In the genomic region with DNA sequence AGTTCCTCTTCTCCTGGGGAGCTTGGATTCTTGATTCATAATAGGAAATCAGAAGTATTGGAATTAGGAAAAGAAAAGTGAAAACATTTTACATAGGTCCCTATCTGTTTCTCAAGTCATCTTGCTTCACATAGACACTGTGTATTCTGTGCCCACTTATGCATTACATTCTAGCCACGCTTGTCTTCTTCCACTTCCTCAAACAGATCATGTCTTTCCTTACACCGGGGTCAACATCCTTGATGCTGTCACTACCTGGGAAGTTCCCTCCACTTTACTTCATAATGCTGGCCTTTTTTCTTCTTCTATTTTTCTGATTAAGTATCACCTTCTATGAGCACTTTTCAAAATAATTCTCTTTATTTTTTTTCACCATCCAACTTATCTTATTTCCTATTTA, we compare ENCODE assay signal across 23 cellular contexts.
DNase-seq lines count a peak whose midpoint lies in the region; ATAC-seq, FAIRE-seq and TF ChIP-seq lines count a peak whose summit lies in the region.
"Had no signal": no experiment of that assay in that cellular context is flagged by ENCODE, and none has a peak within 500 bp of the region (broad histone marks: within the 10 kb centered on the region; RNA-seq: fewer than 3 reads in every experiment).

No MANE protein-coding gene starts in this region.

- CTCF ChIA-PET in GM10248 (lab: Yijun Ruan, JAX): no interaction called here
- CTCF ChIA-PET in GM12878 (lab: Yijun Ruan, JAX): no interaction called here

- peak; percentile 5 for DNase-seq in GM10248 (ENCODE audit: extremely low spot score)
- DNase-seq in GM12878 (ENCODE audit: low read depth, low spot score): no peak
- DNase-seq in small intestine: no peak
- no peak for DNase-seq in activated naive CD8-positive, alpha-beta T cell treated with anti-CD3 and anti-CD28 coated beads for 36 hours
- no peak for DNase-seq in naive thymus-derived CD8-positive, alpha-beta T cell
- DNase-seq: 8988T; Calu3; CD8-positive, alpha-beta T cell; DMS79 treated with DMSO at 0.1 percent for 48 hours; GF-D8; GOT3; H7; HFFc6; Karpas-422; KBM-7 had no signal

- H3K4me1 Mint-ChIP-seq in activated naive CD8-positive, alpha-beta T cell treated with anti-CD3 and anti-CD28 coated beads for 36 hours: no peaks in the 10 kb centered on the region
- no peaks in the 10 kb centered on the region for H3K4me1 Mint-ChIP-seq in naive thymus-derived CD8-positive, alpha-beta T cell
- H3K4me1 Mint-ChIP-seq: CD14-positive monocyte, IgD-negative memory B cell had no signal

- H3K4me3 ChIP-seq in GM12878 (no peak overlapping the region), small intestine (ENCODE audit: low read depth in 1 of 2, low read length in 2 of 2) (no peak overlapping the region)
- H3K4me3 ChIP-seq: BLaER1 had no signal

- ATAC-seq in GM18868 (IDR thresholded peaks at IDR 0.05; ENCODE audit: unreplicated experiment) (peak; percentile 37), HG02885 (IDR thresholded peaks at IDR 0.05; ENCODE audit: poor library complexity, unreplicated experiment) (peak; percentile 27), GM12878 (peak; percentile 43)
- ATAC-seq in naive thymus-derived CD8-positive, alpha-beta T cell: no peak
- ATAC-seq: CD8-positive, alpha-beta T cell; HCT116; HepG2 had no signal

- TF ChIP-seq RAD21 in GM12878 (IDR thresholded peaks at IDR 0.05; ENCODE audit: insufficient read depth, low read depth, low read length): no peak

- POLR2A ChIA-PET in GM10248 (lab: Yijun Ruan, JAX): no interaction called here
- POLR2A ChIA-PET in GM12878 (lab: Charles Lee): no interaction called here
- POLR2A ChIA-PET in naive thymus-derived CD8-positive, alpha-beta T cell (lab: Charles Lee): no interaction called here

- intact Hi-C loops in GM12878 (cut with micrococcal nuclease; ENCODE audit: unreplicated experiment): loop anchor here (5.0 kb wide), 1 partner anchor 50 kb away; no protein-coding TSS in a partner anchor

- H3K9me3 ChIP-seq in GM12878 (replicated peaks; ENCODE audit: control insufficient read depth, insufficient read depth, low read length) (no peaks in the 10 kb centered on the region), small intestine (ENCODE audit: control insufficient read depth, low read depth) (no peaks in the 10 kb centered on the region)
- H3K9me3 ChIP-seq: BLaER1 had no signal

- no peak overlapping the region for H3K27ac Mint-ChIP-seq in activated naive CD8-positive, alpha-beta T cell treated with anti-CD3 and anti-CD28 coated beads for 36 hours
- no peak overlapping the region for H3K27ac Mint-ChIP-seq in naive thymus-derived CD8-positive, alpha-beta T cell
- H3K27ac Mint-ChIP-seq: CD14-positive monocyte; CD8-positive, alpha-beta T cell; HFFc6; IgD-negative memory B cell had no signal

- no peak overlapping the region for H3K4me2 ChIP-seq in GM12878 (ENCODE audit: control insufficient read depth, insufficient read depth)
- H3K4me2 ChIP-seq: BLaER1 had no signal

- TF ChIP-seq POLR2A in GM12878 (IDR thresholded peaks at IDR 0.05; ENCODE audit: low read depth, low read length): no peak

- H3K4me1 ChIP-seq in GM12878 (ENCODE audit: control insufficient read depth, insufficient read depth, low read length) (peaks cover 20% of the 10 kb centered on the region), small intestine (ENCODE audit: control insufficient read depth in 2 of 2, insufficient read depth in 1 of 2, low read depth in 1 of 2, low read length in 1 of 2) (no peaks in the 10 kb centered on the region)

- no peaks in the 10 kb centered on the region for H3K36me3 ChIP-seq in GM12878 (ENCODE audit: control insufficient read depth in 2 of 2, insufficient read depth in 2 of 2, low read length in 1 of 2)
- H3K36me3 ChIP-seq in small intestine (ENCODE audit: control insufficient read depth in 2 of 2, insufficient read depth in 2 of 2, low read length in 2 of 2): no peaks in the 10 kb centered on the region
- H3K36me3 ChIP-seq: BLaER1 had no signal

- no peak for TF ChIP-seq CTCF in GM10248 (IDR thresholded peaks at IDR 0.05; ENCODE audit: control extremely low read depth, extremely low read depth, low read depth, missing control alignments)
- no peak for TF ChIP-seq CTCF in GM12878 (IDR thresholded peaks at IDR 0.05 in 2 of 3, conservative IDR thresholded peaks at IDR 0.05 in 1 of 3; ENCODE audit: control insufficient read depth in 2 of 3, extremely low read depth in 1 of 3, insufficient read depth in 1 of 3, low read depth in 3 of 3, low read length in 3 of 3)

- H2AFZ ChIP-seq in GM12878 (ENCODE audit: control insufficient read depth, low read depth, low read length): no peak overlapping the region

- H3K27me3 ChIP-seq in GM12878 (replicated peaks in 1 of 2; ENCODE audit: control insufficient read depth in 2 of 2, insufficient read depth in 2 of 2, low read length in 1 of 2) (no peaks in the 10 kb centered on the region), small intestine (ENCODE audit: control insufficient read depth in 2 of 2, insufficient read depth in 2 of 2, low read length in 2 of 2) (no peaks in the 10 kb centered on the region)
- H3K27me3 ChIP-seq: BLaER1 had no signal

- no peak overlapping the region for H3K4me3 Mint-ChIP-seq in activated naive CD8-positive, alpha-beta T cell treated with anti-CD3 and anti-CD28 coated beads for 36 hours
- H3K4me3 Mint-ChIP-seq in naive thymus-derived CD8-positive, alpha-beta T cell: no peak overlapping the region
- H3K4me3 Mint-ChIP-seq: CD14-positive monocyte; CD8-positive, alpha-beta T cell; HFFc6; IgD-negative memory B cell had no signal

- H4K20me1 ChIP-seq in GM12878 (ENCODE audit: control insufficient read depth, insufficient read depth): no peaks in the 10 kb centered on the region
- H4K20me1 ChIP-seq: BLaER1 had no signal

- in situ Hi-C loops in GM12878 (cut with MboI): no loop called here

- WGBS in GM12878 (ENCODE audit: insufficient coverage, insufficient replicate concordance, low lambda C conversion rate, missing lambda C conversion rate): 0% methylated on average over 2 of the region's 2 CpGs
- WGBS in small intestine, 3 donors: 48 to 66% (median 64%) methylated on average over 2 of the region's 2 CpGs

- H3K9me3 Mint-ChIP-seq in activated naive CD8-positive, alpha-beta T cell treated with anti-CD3 and anti-CD28 coated beads for 36 hours: peaks cover 11% of the 10 kb centered on the region
- peaks cover 8 to 73% (median 26%) of the 10 kb centered on the region in 9 donors for H3K9me3 Mint-ChIP-seq in naive thymus-derived CD8-positive, alpha-beta T cell

- H3K27me3 Mint-ChIP-seq in activated naive CD8-positive, alpha-beta T cell treated with anti-CD3 and anti-CD28 coated beads for 36 hours: no peaks in the 10 kb centered on the region
- H3K27me3 Mint-ChIP-seq in naive thymus-derived CD8-positive, alpha-beta T cell: no peaks in the 10 kb centered on the region
- H3K27me3 Mint-ChIP-seq: IgD-negative memory B cell had no signal

- H3K36me3 Mint-ChIP-seq in activated naive CD8-positive, alpha-beta T cell treated with anti-CD3 and anti-CD28 coated beads for 36 hours: no peaks in the 10 kb centered on the region
- peaks cover 0 to 22% (median 0%) of the 10 kb centered on the region in 3 donors for H3K36me3 Mint-ChIP-seq in naive thymus-derived CD8-positive, alpha-beta T cell
- H3K36me3 Mint-ChIP-seq: CD14-positive monocyte; CD8-positive, alpha-beta T cell; IgD-negative memory B cell had no signal

- FAIRE-seq in GM12878 (lab: Jason Lieb, UNC): peak; percentile 44
- FAIRE-seq in small intestine (lab: Jason Lieb, UNC): no peak
- FAIRE-seq: GM18507, HepG2 had no signal

- RAD21 ChIA-PET in GM12878 (lab: Charles Lee; ENCODE audit: unreplicated experiment): interaction anchor here (0.8 kb wide), 1 partner anchor 50 kb away, joined by 4 read pairs; no protein-coding TSS in a partner anchor

- TF ChIP-seq EP300 in GM12878 (IDR thresholded peaks at IDR 0.05; ENCODE audit: borderline replicate concordance in 1 of 2, control insufficient read depth in 1 of 2, low read depth in 2 of 2, low read length in 2 of 2): no peak

- no peaks in the 10 kb centered on the region for H3K79me2 ChIP-seq in GM12878 (ENCODE audit: control insufficient read depth, insufficient read depth, low read length)

- no peak overlapping the region for H3K9ac ChIP-seq in GM12878 (ENCODE audit: control insufficient read depth, insufficient read depth, low read length)
- H3K9ac ChIP-seq: BLaER1 had no signal

- H3K27ac ChIP-seq in GM12878 (ENCODE audit: control insufficient read depth, insufficient read depth): no peak overlapping the region
- H3K27ac ChIP-seq in small intestine (ENCODE audit: low read depth in 1 of 2, low read length in 1 of 2): no peak overlapping the region
- H3K27ac ChIP-seq: BLaER1 had no signal

- SMC1A ChIA-PET in GM12878 (lab: Charles Lee; ENCODE audit: uncharacterized antibody, unreplicated experiment): no interaction called here

- no TSS peak for BruUV-seq in GM12878 (replicated peaks; lab: Mats Ljungman, UMichigan)

TF ChIP-seq in GM12878, 131 proteins besides CTCF, POLR2A, EP300 and RAD21 (continues in another document):
- peak; percentile 46; the same call in 1 of the 2 replicates for TF ChIP-seq ATF7 (IDR thresholded peaks at IDR 0.05; ENCODE audit: low read depth)
- TF ChIP-seq KDM1A (IDR thresholded peaks at IDR 0.05; ENCODE audit: borderline replicate concordance): no peak
- peak in 1 of 2 experiments; percentile 22; a peak in 1 of 4 replicates for TF ChIP-seq IKZF2 (IDR thresholded peaks at IDR 0.05)
- TF ChIP-seq, protein P1, sequence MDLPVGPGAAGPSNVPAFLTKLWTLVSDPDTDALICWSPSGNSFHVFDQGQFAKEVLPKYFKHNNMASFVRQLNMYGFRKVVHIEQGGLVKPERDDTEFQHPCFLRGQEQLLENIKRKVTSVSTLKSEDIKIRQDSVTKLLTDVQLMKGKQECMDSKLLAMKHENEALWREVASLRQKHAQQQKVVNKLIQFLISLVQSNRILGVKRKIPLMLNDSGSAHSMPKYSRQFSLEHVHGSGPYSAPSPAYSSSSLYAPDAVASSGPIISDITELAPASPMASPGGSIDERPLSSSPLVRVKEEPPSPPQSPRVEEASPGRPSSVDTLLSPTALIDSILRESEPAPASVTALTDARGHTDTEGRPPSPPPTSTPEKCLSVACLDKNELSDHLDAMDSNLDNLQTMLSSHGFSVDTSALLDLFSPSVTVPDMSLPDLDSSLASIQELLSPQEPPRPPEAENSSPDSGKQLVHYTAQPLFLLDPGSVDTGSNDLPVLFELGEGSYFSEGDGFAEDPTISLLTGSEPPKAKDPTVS (IDR thresholded peaks at IDR 0.05; ENCODE audit: low read depth, low read length): no peak

Comparison
In these comparisons a context has a peak if more than half of its experiments do, and no peak if none do; other contexts are left out.
1. ATAC-seq: peak in GM18868 (single experiment), HG02885 (single experiment) and GM12878 (single experiment); none in naive thymus-derived CD8-positive, alpha-beta T cell (0 of 2).